Comparison of ENCODE assay signal across 9 cellular contexts in the genomic region with DNA sequence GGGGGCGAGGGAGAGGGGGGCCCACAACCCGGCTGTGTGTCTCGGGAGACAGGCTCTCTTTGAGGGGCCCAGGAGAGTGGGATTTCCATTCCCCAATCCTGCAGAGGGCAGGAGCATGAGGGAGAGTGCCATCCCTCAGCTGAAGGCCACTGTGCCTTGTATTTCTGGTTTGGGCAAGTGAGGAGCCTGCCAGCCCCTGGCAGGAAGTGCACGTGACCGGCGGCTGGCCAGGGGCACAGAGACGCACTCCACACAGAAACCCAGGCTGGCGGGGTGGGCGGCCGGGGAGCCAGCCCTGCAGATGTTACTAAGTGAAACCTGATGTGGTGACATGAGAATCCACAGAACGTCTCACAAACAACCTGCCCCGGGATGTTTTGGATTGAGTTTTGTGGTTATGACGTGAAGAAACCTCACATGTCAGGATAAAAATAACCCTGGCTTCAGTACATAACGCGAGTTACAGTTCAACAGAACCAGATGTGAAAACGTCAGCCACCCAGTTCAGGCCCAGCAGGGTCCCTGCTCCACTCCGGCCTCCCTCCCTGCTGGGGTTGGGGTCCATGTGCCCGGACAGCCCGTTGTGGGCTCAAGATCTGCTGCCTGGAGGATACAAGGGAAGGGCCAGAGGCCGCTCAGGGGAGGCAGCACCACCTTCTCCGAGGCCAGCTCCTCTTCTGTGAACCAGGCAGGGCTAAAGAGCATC. TPM values are rescaled to one million over a fixed set of nuclear protein-coding genes. Genes with fewer than 3 reads are reported as not detected.
DNase-seq lines count a peak whose midpoint lies in the region; ATAC-seq, FAIRE-seq and TF ChIP-seq lines count a peak whose summit lies in the region.
"Had no signal": no experiment of that assay in that cellular context is flagged by ENCODE, and none has a peak within 500 bp of the region (broad histone marks: within the 10 kb centered on the region; RNA-seq: fewer than 3 reads in every experiment).

No MANE protein-coding gene starts in this region.

- in situ Hi-C loops in astrocyte of the cerebellum (cut with HindIII; ENCODE audit: low sequenced_read_pairs): no loop called here

- peak; percentile 39 for DNase-seq in T follicular helper cell (ENCODE audit: low read depth)
- DNase-seq in astrocyte of the cerebellum (ENCODE audit: low read depth): peak; percentile 94
- DNase-seq in left lobe of liver (ENCODE audit: low spot score): peak; percentile 88
- peak; percentile 74 for DNase-seq in stimulated activated CD8-positive, alpha-beta memory T cell treated with anti-CD3 and anti-CD28 coated beads, Interleukin-4, amount 100 ng/mL, for 24 hours (ENCODE audit: low read depth)
- no peak for DNase-seq in NCI-H1694 treated with DMSO at 0.1 percent for 48 hours (lab: John Stamatoyannopoulos, UW)
- DNase-seq in H54 (ENCODE audit: insufficient read length, low spot score): no peak

- ATAC-seq in GM18505 (IDR thresholded peaks at IDR 0.05; ENCODE audit: unreplicated experiment): peak; percentile 79
- peak; percentile 98 for ATAC-seq in HG02884 (IDR thresholded peaks at IDR 0.05; ENCODE audit: unreplicated experiment)
- ATAC-seq in left lobe of liver: peak; percentile 70

- TF ChIP-seq CTCF in astrocyte of the cerebellum (IDR thresholded peaks at IDR 0.05; ENCODE audit: low read depth, low read length, missing control alignments): no peak

- TF ChIP-seq POLR2A in GM18505 (IDR thresholded peaks at IDR 0.05; ENCODE audit: borderline replicate concordance, extremely low read depth, insufficient read depth, insufficient read length) (no peak), H54 (IDR thresholded peaks at IDR 0.05; ENCODE audit: low read depth, low read length) (no peak)

- no peak for FAIRE-seq in H54 (lab: Jason Lieb, UNC)
- FAIRE-seq: endothelial cell of umbilical vein had no signal

- no peak overlapping the region for H3K4me3 ChIP-seq in astrocyte of the cerebellum (ENCODE audit: low read depth, low read length)

RNA-seq across cellular contexts. Expression of gene MTSS2, which starts 51.7 kb away (rescaled TPM):
- 58.1 TPM for total RNA-seq in left lobe of liver

Comparison
In these comparisons a context has a peak if more than half of its experiments do, and no peak if none do; other contexts are left out.
1. DNase-seq: peak in T follicular helper cell (single experiment), astrocyte of the cerebellum (single experiment), left lobe of liver (single experiment) and stimulated activated CD8-positive, alpha-beta memory T cell treated with anti-CD3 and anti-CD28 coated beads, Interleukin-4, amount 100 ng/mL, for 24 hours (single experiment); none in NCI-H1694 treated with DMSO at 0.1 percent for 48 hours (single experiment) and H54 (single experiment).
2. Peak in every context shown above with its lines, with median percentiles within 50 percentile points of each other: ATAC-seq.